ENCODE assay signal across 35 cellular contexts in the genomic region with DNA sequence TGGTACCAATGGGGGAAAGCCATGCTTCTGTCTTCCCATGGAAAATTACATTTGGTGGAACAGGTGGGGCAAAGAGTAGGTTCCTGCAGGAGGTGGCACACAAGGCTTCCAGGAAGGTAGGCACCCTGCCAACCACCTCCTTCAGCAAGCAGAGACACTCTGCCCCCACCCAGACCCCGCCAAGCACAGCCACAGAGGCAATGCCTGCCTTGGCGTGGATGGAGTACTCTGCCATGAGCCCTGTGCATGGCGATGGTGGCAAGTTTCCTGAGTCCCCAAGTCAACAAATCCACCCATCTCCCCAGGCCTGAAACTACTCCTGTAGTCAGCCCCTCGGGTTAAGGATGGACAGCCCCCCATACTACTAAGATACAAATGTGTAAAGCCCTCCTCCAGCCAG.
"Had no signal": no experiment of that assay in that cellular context is flagged by ENCODE, and none has a peak within 500 bp of the region (broad histone marks: within the 10 kb centered on the region; RNA-seq: fewer than 3 reads in every experiment).

No MANE protein-coding gene starts in this region.

- H3K27ac ChIP-seq: KMS-11 had no signal

- H3K9me3 ChIP-seq: MG63 had no signal

- H3K4me3 ChIP-seq: MG63 had no signal

- H3K36me3 ChIP-seq: MG63 had no signal

- DNase-seq: Karpas-422, Kasumi-1, KG1, MG63, MM.1S, MV-4-11, NCI-H1048, NCI-H1092, NCI-H1092 treated with DMSO at 0.1 percent for 48 hours, NCI-H1105, NCI-H1105 treated with DMSO at 0.1 percent for 48 hours, NCI-H1417, NCI-H1417 treated with DMSO at 0.1 percent for 48 hours, NCI-H1436, NCI-H1436 treated with DMSO at 0.1 percent for 48 hours, NCI-H146, NCI-H1694, NCI-H1694 treated with DMSO at 0.1 percent for 48 hours, NCI-H187, NCI-H187 treated with DMSO at 0.1 percent for 48 hours, NCI-H1930, NCI-H2029, NCI-H2029 treated with DMSO at 0.1 percent for 48 hours, NCI-H2081, NCI-H2081 treated with DMSO at 0.1 percent for 48 hours, NCI-H2107, NCI-H2171, NCI-H2171 treated with DMSO at 0.1 percent for 48 hours, NCI-H2227 treated with DMSO at 0.1 percent for 48 hours, NCI-H226, NCI-H345, NCI-H446, NCI-H446 treated with DMSO at 0.1 percent for 48 hours, NCI-H510A had no signal
